Comparison of ENCODE assay signal across 1 cellular context in genomic region chr17:78168906-78169793, GRCh38.
A peak's percentile ranks its signal among the peaks of the same experiment; 100 is the strongest.
TF ChIP-seq lines count a peak whose summit lies in the region.

No MANE protein-coding gene starts in this region.

TF ChIP-seq in HepG2, 621 proteins besides CTCF, POLR2A, EP300 and RAD21 (continued from another document and continues in another):
- TF ChIP-seq AKNA (CRISPR knock-in tag; IDR thresholded peaks at IDR 0.05; ENCODE audit: borderline replicate concordance), result no peak
- TF ChIP-seq ZSCAN31 (CRISPR knock-in tag; IDR thresholded peaks at IDR 0.05; ENCODE audit: low read depth), result no peak
- TF ChIP-seq MYNN (CRISPR knock-in tag; IDR thresholded peaks at IDR 0.05; ENCODE audit: low read depth), result no peak
- TF ChIP-seq ZNF333 (CRISPR knock-in tag; IDR thresholded peaks at IDR 0.05; ENCODE audit: borderline replicate concordance), result 0 out of 2 replicates have a peak, but pooled peaks have one; percentile 39
- TF ChIP-seq NFYB (CRISPR knock-in tag; IDR thresholded peaks at IDR 0.05), result peak; percentile 65
- no peak for TF ChIP-seq EED (CRISPR knock-in tag; IDR thresholded peaks at IDR 0.05)
- TF ChIP-seq, protein P1, sequence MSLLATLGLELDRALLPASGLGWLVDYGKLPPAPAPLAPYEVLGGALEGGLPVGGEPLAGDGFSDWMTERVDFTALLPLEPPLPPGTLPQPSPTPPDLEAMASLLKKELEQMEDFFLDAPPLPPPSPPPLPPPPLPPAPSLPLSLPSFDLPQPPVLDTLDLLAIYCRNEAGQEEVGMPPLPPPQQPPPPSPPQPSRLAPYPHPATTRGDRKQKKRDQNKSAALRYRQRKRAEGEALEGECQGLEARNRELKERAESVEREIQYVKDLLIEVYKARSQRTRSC (CRISPR knock-in tag; IDR thresholded peaks at IDR 0.05; ENCODE audit: low read depth), result no peak
- no peak for TF ChIP-seq ZNF382 (CRISPR knock-in tag; IDR thresholded peaks at IDR 0.05; ENCODE audit: borderline replicate concordance)
- TF ChIP-seq MIXL1 (CRISPR knock-in tag; IDR thresholded peaks at IDR 0.05), result no peak
- TF ChIP-seq ZNF703 (CRISPR knock-in tag; IDR thresholded peaks at IDR 0.05; ENCODE audit: borderline replicate concordance), result no peak
- no peak for TF ChIP-seq MLLT10 (CRISPR knock-in tag; IDR thresholded peaks at IDR 0.05)
- no peak for TF ChIP-seq SSRP1 (CRISPR knock-in tag; IDR thresholded peaks at IDR 0.05)
- no peak for TF ChIP-seq ZNF326 (CRISPR knock-in tag; IDR thresholded peaks at IDR 0.05; ENCODE audit: borderline replicate concordance)
- 0 out of 2 replicates have a peak, but pooled peaks have one; percentile 23 for TF ChIP-seq ZNF572 (CRISPR knock-in tag; IDR thresholded peaks at IDR 0.05)
- no peak for TF ChIP-seq ZNF30 (CRISPR knock-in tag; IDR thresholded peaks at IDR 0.05)
- TF ChIP-seq MTF1 (CRISPR knock-in tag; IDR thresholded peaks at IDR 0.05), result no peak
- TF ChIP-seq JDP2 (CRISPR knock-in tag; IDR thresholded peaks at IDR 0.05; ENCODE audit: borderline replicate concordance), result no peak
- TF ChIP-seq TOPORS (CRISPR knock-in tag; IDR thresholded peaks at IDR 0.05), result 0 out of 2 replicates have a peak, but pooled peaks have one; percentile 20
- no peak for TF ChIP-seq ZMAT3 (CRISPR knock-in tag; conservative IDR thresholded peaks at IDR 0.05)
- no peak for TF ChIP-seq TBP (CRISPR knock-in tag; IDR thresholded peaks at IDR 0.05)
- no peak for TF ChIP-seq TSC22D2 (CRISPR knock-in tag; IDR thresholded peaks at IDR 0.05; ENCODE audit: borderline replicate concordance)
- TF ChIP-seq SAP130 (CRISPR knock-in tag; IDR thresholded peaks at IDR 0.05; ENCODE audit: low read depth), result peak; percentile 20; the same call in 1 of the 2 replicates
- no peak for TF ChIP-seq ZMAT5 (CRISPR knock-in tag; IDR thresholded peaks at IDR 0.05; ENCODE audit: borderline replicate concordance, low read depth)
- TF ChIP-seq ZNF33A (CRISPR knock-in tag; IDR thresholded peaks at IDR 0.05; ENCODE audit: borderline replicate concordance), result no peak
- TF ChIP-seq, protein P2, sequence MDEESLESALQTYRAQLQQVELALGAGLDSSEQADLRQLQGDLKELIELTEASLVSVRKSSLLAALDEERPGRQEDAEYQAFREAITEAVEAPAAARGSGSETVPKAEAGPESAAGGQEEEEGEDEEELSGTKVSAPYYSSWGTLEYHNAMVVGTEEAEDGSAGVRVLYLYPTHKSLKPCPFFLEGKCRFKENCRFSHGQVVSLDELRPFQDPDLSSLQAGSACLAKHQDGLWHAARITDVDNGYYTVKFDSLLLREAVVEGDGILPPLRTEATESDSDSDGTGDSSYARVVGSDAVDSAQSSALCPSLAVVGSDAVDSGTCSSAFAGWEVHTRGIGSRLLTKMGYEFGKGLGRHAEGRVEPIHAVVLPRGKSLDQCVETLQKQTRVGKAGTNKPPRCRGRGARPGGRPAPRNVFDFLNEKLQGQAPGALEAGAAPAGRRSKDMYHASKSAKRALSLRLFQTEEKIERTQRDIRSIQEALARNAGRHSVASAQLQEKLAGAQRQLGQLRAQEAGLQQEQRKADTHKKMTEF (CRISPR knock-in tag; IDR thresholded peaks at IDR 0.05), result no peak
- TF ChIP-seq HDAC2 (CRISPR knock-in tag; IDR thresholded peaks at IDR 0.05), result no peak
- no peak for TF ChIP-seq ELF1 (CRISPR knock-in tag; IDR thresholded peaks at IDR 0.05)
- TF ChIP-seq JARID2 (CRISPR knock-in tag; IDR thresholded peaks at IDR 0.05; ENCODE audit: insufficient replicate concordance), result no peak
- TF ChIP-seq ZNF251 (CRISPR knock-in tag; IDR thresholded peaks at IDR 0.05), result no peak
- TF ChIP-seq ZNF18 (CRISPR knock-in tag; IDR thresholded peaks at IDR 0.05; ENCODE audit: insufficient replicate concordance), result peak; percentile 3
- TF ChIP-seq BRF2 (CRISPR knock-in tag; IDR thresholded peaks at IDR 0.05), result no peak
- 0 out of 2 replicates have a peak, but pooled peaks have one; percentile 69 for TF ChIP-seq PCBP1 (IDR thresholded peaks at IDR 0.05; ENCODE audit: borderline replicate concordance, low read depth, low read length)
- TF ChIP-seq ZNF24 (IDR thresholded peaks at IDR 0.05), result no peak
- no peak for TF ChIP-seq RXRB (CRISPR knock-in tag; IDR thresholded peaks at IDR 0.05; ENCODE audit: borderline replicate concordance)
- TF ChIP-seq HNRNPL (IDR thresholded peaks at IDR 0.05; ENCODE audit: low read depth, low read length), result peak; percentile 99
- TF ChIP-seq ZFYVE20 (CRISPR knock-in tag; IDR thresholded peaks at IDR 0.05; ENCODE audit: borderline replicate concordance, low read depth), result no peak
- TF ChIP-seq GMEB1 (CRISPR knock-in tag; IDR thresholded peaks at IDR 0.05; ENCODE audit: borderline replicate concordance), result no peak
- no peak for TF ChIP-seq ZSCAN20 (CRISPR knock-in tag; IDR thresholded peaks at IDR 0.05; ENCODE audit: borderline replicate concordance)
- TF ChIP-seq RNF2 (conservative IDR thresholded peaks at IDR 0.05; ENCODE audit: low read depth), result no peak
- TF ChIP-seq RELA (CRISPR knock-in tag; IDR thresholded peaks at IDR 0.05), result no peak
- TF ChIP-seq, protein P3, sequence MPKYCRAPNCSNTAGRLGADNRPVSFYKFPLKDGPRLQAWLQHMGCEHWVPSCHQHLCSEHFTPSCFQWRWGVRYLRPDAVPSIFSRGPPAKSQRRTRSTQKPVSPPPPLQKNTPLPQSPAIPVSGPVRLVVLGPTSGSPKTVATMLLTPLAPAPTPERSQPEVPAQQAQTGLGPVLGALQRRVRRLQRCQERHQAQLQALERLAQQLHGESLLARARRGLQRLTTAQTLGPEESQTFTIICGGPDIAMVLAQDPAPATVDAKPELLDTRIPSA (CRISPR knock-in tag; IDR thresholded peaks at IDR 0.05; ENCODE audit: borderline replicate concordance), result no peak
- TF ChIP-seq DMTF1 (CRISPR knock-in tag; IDR thresholded peaks at IDR 0.05), result no peak
- TF ChIP-seq AHR (CRISPR knock-in tag; IDR thresholded peaks at IDR 0.05), result no peak
- 0 out of 2 replicates have a peak, but pooled peaks have one; percentile 36 for TF ChIP-seq SPEN (CRISPR knock-in tag; IDR thresholded peaks at IDR 0.05; ENCODE audit: low read depth)
- TF ChIP-seq ZNF335 (CRISPR knock-in tag; IDR thresholded peaks at IDR 0.05), result no peak
- peak; percentile 12; the same call in 1 of the 2 replicates for TF ChIP-seq RXRA (CRISPR knock-in tag; IDR thresholded peaks at IDR 0.05)
- no peak for TF ChIP-seq RFX1 (IDR thresholded peaks at IDR 0.05)
- TF ChIP-seq THYN1 (CRISPR knock-in tag; IDR thresholded peaks at IDR 0.05; ENCODE audit: borderline replicate concordance, low read depth), result no peak
- 0 out of 3 replicates have a peak, but pooled peaks have one; percentile 22 for TF ChIP-seq MXI1 (IDR thresholded peaks at IDR 0.05; ENCODE audit: borderline replicate concordance, low read depth, low read length)
- TF ChIP-seq AGO1 (IDR thresholded peaks at IDR 0.05; ENCODE audit: low read depth, low read length, poor library complexity, severe bottlenecking), result no peak
- TF ChIP-seq ZNF761 (CRISPR knock-in tag; conservative IDR thresholded peaks at IDR 0.05), result no peak
- no peak for TF ChIP-seq SP140L (CRISPR knock-in tag; IDR thresholded peaks at IDR 0.05; ENCODE audit: borderline replicate concordance)
- no peak for TF ChIP-seq ZNF350 (CRISPR knock-in tag; IDR thresholded peaks at IDR 0.05; ENCODE audit: borderline replicate concordance, low read depth)
- TF ChIP-seq HOXA3 (CRISPR knock-in tag; IDR thresholded peaks at IDR 0.05), result no peak
- 0 out of 2 replicates have a peak, but pooled peaks have one; percentile 26 for TF ChIP-seq YEATS2 (CRISPR knock-in tag; IDR thresholded peaks at IDR 0.05; ENCODE audit: borderline replicate concordance)
- no peak for TF ChIP-seq HNRNPLL (IDR thresholded peaks at IDR 0.05; ENCODE audit: low read depth, low read length, poor library complexity, severe bottlenecking)
- 0 out of 2 replicates have a peak, but pooled peaks have one; percentile 29 for TF ChIP-seq ZBTB38 (CRISPR knock-in tag; IDR thresholded peaks at IDR 0.05)
